In genomic region chr1:34272152-34272551, GRCh38 we compare ENCODE assay signal across 27 cellular contexts.
"Had no signal": no experiment of that assay in that cellular context is flagged by ENCODE, and none has a peak within 500 bp of the region (broad histone marks: within the 10 kb centered on the region; RNA-seq: fewer than 3 reads in every experiment).

No MANE protein-coding gene starts in this region.

- H3K4me1 Mint-ChIP-seq: immature natural killer cell; mesothelial cell of epicardium; naive B cell; natural killer cell; nephron progenitor cell; neural progenitor cell; stimulated activated effector memory CD8-positive, alpha-beta T cell treated with anti-CD3 and anti-CD28 coated beads, Interleukin-12 subunit alpha, Interleukin-12 subunit beta, amount 100 ng/mL, for 72 hours had no signal

- H3K27me3 ChIP-seq: neutrophil, pancreas, tibial nerve, uterus had no signal

- H3K9me3 ChIP-seq: left ventricle myocardium inferior, neutrophil, pancreas, prostate gland, tibial nerve, uterus had no signal

- H3K4me3 Mint-ChIP-seq: immature natural killer cell; mesothelial cell of epicardium; naive B cell; natural killer cell; nephron progenitor cell; neural progenitor cell; stimulated activated effector memory CD8-positive, alpha-beta T cell treated with anti-CD3 and anti-CD28 coated beads, Interleukin-12 subunit alpha, Interleukin-12 subunit beta, amount 100 ng/mL, for 72 hours; stimulated activated naive CD8-positive, alpha-beta T cell treated with anti-CD3 and anti-CD28 coated beads, Interleukin-15, Interleukin-2, amounts not matched to agents 100 ng/mL and 50 ng/mL, for 24 hours; type B pancreatic cell had no signal

- DNase-seq: hypothalamus; immature natural killer cell; left ventricle myocardium inferior; mesendoderm; naive B cell; natural killer cell; nephron progenitor cell; occipital lobe; pancreas; retina; right cardiac atrium; stimulated activated CD4-positive, alpha-beta T cell treated with anti-CD3 and anti-CD28 coated beads, Interleukin-12 subunit alpha, Interleukin-12 subunit beta, amount 100 ng/mL, for 4 hours; stimulated activated CD4-positive, alpha-beta T cell treated with anti-CD3 and anti-CD28 coated beads, Interleukin-15, amount 100 ng/mL, for 24 hours; stimulated activated CD4-positive, alpha-beta T cell treated with anti-CD3 and anti-CD28 coated beads, Interleukin-4, amount 100 ng/mL, for 24 hours; stimulated activated naive CD4-positive, alpha-beta T cell; uterus had no signal

- H3K4me3 ChIP-seq: left ventricle myocardium inferior, lung, neural progenitor cell, pancreas, prostate gland, skin epidermis, tibial nerve, uterus had no signal

- H3K36me3 Mint-ChIP-seq: immature natural killer cell; mesothelial cell of epicardium; naive B cell; natural killer cell; neural progenitor cell; stimulated activated effector memory CD8-positive, alpha-beta T cell treated with anti-CD3 and anti-CD28 coated beads, Interleukin-12 subunit alpha, Interleukin-12 subunit beta, amount 100 ng/mL, for 72 hours; type B pancreatic cell had no signal

- H3K9me3 Mint-ChIP-seq: mesothelial cell of epicardium; natural killer cell; nephron progenitor cell; neural progenitor cell; stimulated activated effector memory CD8-positive, alpha-beta T cell treated with anti-CD3 and anti-CD28 coated beads, Interleukin-12 subunit alpha, Interleukin-12 subunit beta, amount 100 ng/mL, for 72 hours; stimulated activated naive CD8-positive, alpha-beta T cell treated with anti-CD3 and anti-CD28 coated beads, Interleukin-15, Interleukin-2, amounts not matched to agents 100 ng/mL and 50 ng/mL, for 24 hours; type B pancreatic cell had no signal

- H3K4me1 ChIP-seq: left ventricle myocardium inferior, neural progenitor cell, pancreas, prostate gland, tibial nerve, uterus had no signal

- H3K36me3 ChIP-seq: left ventricle myocardium inferior, neural progenitor cell, neutrophil, pancreas, prostate gland, tibial nerve, uterus had no signal

- H3K27ac Mint-ChIP-seq: immature natural killer cell; mesothelial cell of epicardium; naive B cell; natural killer cell; nephron progenitor cell; neural progenitor cell; stimulated activated effector memory CD8-positive, alpha-beta T cell treated with anti-CD3 and anti-CD28 coated beads, Interleukin-12 subunit alpha, Interleukin-12 subunit beta, amount 100 ng/mL, for 72 hours; stimulated activated naive CD8-positive, alpha-beta T cell treated with anti-CD3 and anti-CD28 coated beads, Interleukin-15, Interleukin-2, amounts not matched to agents 100 ng/mL and 50 ng/mL, for 24 hours; type B pancreatic cell had no signal

- H3K9ac ChIP-seq: neural progenitor cell had no signal

- H3K27ac ChIP-seq: left ventricle myocardium inferior, neural progenitor cell, neutrophil, pancreas, prostate gland, skin epidermis, tibial nerve, uterus had no signal

- ATAC-seq: natural killer cell; pancreas; right cardiac atrium; sciatic nerve; stimulated activated effector memory CD8-positive, alpha-beta T cell treated with anti-CD3 and anti-CD28 coated beads, Interleukin-12 subunit alpha, Interleukin-12 subunit beta, amount 100 ng/mL, for 72 hours had no signal
